8 cellular contexts compared by ENCODE assay signal in genomic region chr11:67805256-67806126, GRCh38.
DNase-seq lines count a peak whose midpoint lies in the region; ATAC-seq and TF ChIP-seq lines count a peak whose summit lies in the region.
"Not testable (repeated sequence)": the region's sequence is repeated elsewhere in the genome, so short reads cannot be mapped to it uniquely, and the experiment has no call there.

No MANE protein-coding gene starts in this region.

- CTCF ChIA-PET in Panc1 (lab: Charles Lee), result interaction anchor here (0.5 kb wide), 1 partner anchor 8 kb away, joined by 6 read pairs; no protein-coding TSS in a partner anchor

- intact Hi-C loops in Panc1 (cut with micrococcal nuclease; ENCODE audit: unreplicated experiment), result not testable (repeated sequence)

- H2AFZ ChIP-seq in Karpas-422 (ENCODE audit: low read length), result not testable (repeated sequence)

- in situ Hi-C loops in Panc1 (cut with HindIII; ENCODE audit: low pct_unique_long_range_greater_than_20kb, low sequenced_read_pairs), result not testable (repeated sequence)

- POLR2A ChIA-PET in Panc1 (lab: Charles Lee), result not testable (repeated sequence)

- H3K4me3 ChIP-seq in Karpas-422 (ENCODE audit: low read length) (peak overlapping the region; percentile 83), Panc1 (ENCODE audit: low read depth in 2 of 2, low read length in 2 of 2) (peak overlapping the region; percentile 79 to 80), esophagus (ENCODE audit: low read depth in 1 of 2, low read length in 2 of 2) (peak overlapping the region; percentile 55 to 71), mucosa of rectum (ENCODE audit: low read length in 2 of 2) (peak overlapping the region; percentile 67 to 77)

- WGBS in esophagus, 2 donors, result 0% methylated on average over 56 to 66 of the region's 66 CpGs

- ATAC-seq in GM21717 (IDR thresholded peaks at IDR 0.05; ENCODE audit: unreplicated experiment) (peak; percentile 75), Panc1 (peak; percentile 99)

- peak; percentile 89 for DNase-seq in D341Med (ENCODE audit: low spot score)
- peak; percentile 97 for DNase-seq in Karpas-422
- DNase-seq in Panc1 (ENCODE audit: low read depth, low spot score), result peak; percentile 92
- DNase-seq in activated T-cell treated with anti-CD3 and anti-CD28 coated beads, Interleukin-2, amount 50 U/mL, for 48 hours, result peak; percentile 97 to 98
- peak; percentile 88 to 97 for DNase-seq in stimulated activated CD8-positive, alpha-beta memory T cell treated with anti-CD3 and anti-CD28 coated beads, Interleukin-4, amount 100 ng/mL, for 1 hour (ENCODE audit: low read depth in 2 of 2, low spot score in 1 of 2)

- not testable (repeated sequence) for H3K36me3 ChIP-seq in Karpas-422 (ENCODE audit: insufficient read depth, low read length); Panc1 (ENCODE audit: control insufficient read depth, insufficient read depth, low read length); esophagus (ENCODE audit: control insufficient read depth in 2 of 2, insufficient read depth in 2 of 2, low read length in 1 of 2); mucosa of rectum (ENCODE audit: control insufficient read depth in 2 of 2, insufficient read depth in 2 of 2, low read length in 2 of 2)

- peaks cover 12% of the 10 kb centered on the region for H3K4me1 ChIP-seq in Karpas-422 (ENCODE audit: low read length)
- H3K4me1 ChIP-seq in Panc1 (ENCODE audit: control insufficient read depth, insufficient read depth, low read length); esophagus (ENCODE audit: control insufficient read depth in 2 of 2, insufficient read depth in 2 of 2, low read length in 1 of 2); mucosa of rectum (ENCODE audit: control insufficient read depth in 2 of 2, insufficient read depth in 2 of 2, low read length in 2 of 2): not testable (repeated sequence)

- not testable (repeated sequence) for H3K9me2 ChIP-seq in Karpas-422 (replicated peaks; ENCODE audit: insufficient read depth, low read length)

- H4K20me1 ChIP-seq in Karpas-422 (ENCODE audit: insufficient read depth, low read depth, low read length), result not testable (repeated sequence)

- H3K27ac ChIP-seq in Karpas-422 (ENCODE audit: low read length), result not testable (repeated sequence)
- H3K27ac ChIP-seq in Panc1 (ENCODE audit: low read length) (peak overlapping the region; percentile 87), esophagus (ENCODE audit: low read depth in 2 of 2, low read length in 1 of 2) (peak overlapping the region; percentile 83 to 94), mucosa of rectum (ENCODE audit: low read depth in 2 of 2, low read length in 2 of 2) (peak overlapping the region; percentile 85 to 86)

- H3K79me2 ChIP-seq in Karpas-422 (ENCODE audit: low read length), result not testable (repeated sequence)

- H3K9ac ChIP-seq in Karpas-422 (ENCODE audit: low read length) (peak overlapping the region; percentile 84), mucosa of rectum (ENCODE audit: low read depth in 1 of 2, low read length in 2 of 2) (peak overlapping the region; percentile 52 to 82)

- not testable (repeated sequence) for H3K9me3 ChIP-seq in Karpas-422 (ENCODE audit: low read length); Panc1 (ENCODE audit: control insufficient read depth, insufficient read depth, low read depth, low read length); esophagus (ENCODE audit: control insufficient read depth in 2 of 2, insufficient read depth in 1 of 2, low read depth in 1 of 2, low read length in 1 of 2); mucosa of rectum (ENCODE audit: control insufficient read depth in 2 of 2, low read length in 2 of 2)

- not testable (repeated sequence) for H3K27me3 ChIP-seq in Karpas-422 (ENCODE audit: low read length); Panc1 (ENCODE audit: control insufficient read depth, insufficient read depth, low read length); esophagus (ENCODE audit: control insufficient read depth in 1 of 2, insufficient read depth in 2 of 2, low read length in 2 of 2); mucosa of rectum (ENCODE audit: control insufficient read depth in 2 of 2, insufficient read depth in 2 of 2, low read length in 2 of 2)

- H3K4me2 ChIP-seq in Karpas-422 (ENCODE audit: low read depth, low read length, poor library complexity, severe bottlenecking), result peak overlapping the region; percentile 91

- not testable (repeated sequence) for TF ChIP-seq CTCF in Panc1 (IDR thresholded peaks at IDR 0.05)

- BruUV-seq in Panc1 (replicated peaks; lab: Mats Ljungman, UMichigan), result not testable (repeated sequence)
